20 cellular contexts compared by ENCODE assay signal in the genomic region with DNA sequence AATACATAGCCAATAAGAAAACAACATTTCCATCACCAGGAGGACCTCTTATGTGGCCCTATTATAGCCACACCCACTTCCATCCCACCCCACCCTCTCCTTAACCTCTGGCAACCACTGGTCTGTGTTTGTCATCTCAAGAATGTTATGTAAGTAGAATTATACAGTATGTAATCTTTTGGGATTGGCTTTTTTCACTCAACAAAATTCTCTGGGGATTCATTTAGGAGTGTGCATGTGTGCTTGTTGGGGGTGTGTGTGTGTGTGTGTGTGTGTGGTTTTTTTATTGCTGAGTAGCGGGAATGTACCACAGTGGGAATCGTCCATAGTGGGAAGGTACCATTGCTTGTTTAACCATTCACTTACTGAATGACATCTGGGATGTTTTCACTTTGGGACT. TPM values are rescaled to one million over a fixed set of nuclear protein-coding genes. Genes with fewer than 3 reads are reported as not detected.
DNase-seq lines count a peak whose midpoint lies in the region; ATAC-seq and TF ChIP-seq lines count a peak whose summit lies in the region.
"Had no signal": no experiment of that assay in that cellular context is flagged by ENCODE, and none has a peak within 500 bp of the region (broad histone marks: within the 10 kb centered on the region; RNA-seq: fewer than 3 reads in every experiment).

No MANE protein-coding gene starts in this region.

- TF ChIP-seq POLR2A in adrenal gland (IDR thresholded peaks at IDR 0.05) (no peak), sigmoid colon (IDR thresholded peaks at IDR 0.05) (no peak), transverse colon (IDR thresholded peaks at IDR 0.05) (no peak)

- WGBS in heart right ventricle, 2 donors: 26 to 43% methylated on average over 2 of the region's 2 CpGs
- 23 to 34% methylated on average over 2 of the region's 2 CpGs for WGBS in GM23248 (ENCODE audit: low coverage in 1 of 2, low lambda C conversion rate in 2 of 2, missing lambda C conversion rate in 2 of 2), 2 experiments
- WGBS in adrenal gland, 4 donors: 21 to 33% (median 31%) methylated on average over 2 of the region's 2 CpGs
- 23 to 49% methylated on average over 2 of the region's 2 CpGs for WGBS in sigmoid colon, 2 donors
- WGBS in transverse colon (ENCODE audit: low coverage in 1 of 2), 2 donors: 20 to 36% methylated on average over 1 to 2 of the region's 2 CpGs

- no peaks in the 10 kb centered on the region for H3K9me2 ChIP-seq in GM23248 (ENCODE audit: insufficient read depth)

- H3K36me3 ChIP-seq in cardiac muscle cell: no peaks in the 10 kb centered on the region
- no peaks in the 10 kb centered on the region for H3K36me3 ChIP-seq in heart right ventricle
- no peaks in the 10 kb centered on the region for H3K36me3 ChIP-seq in GM23248 (ENCODE audit: low read depth)
- H3K36me3 ChIP-seq in adrenal gland (replicated peaks in 1 of 2): no peaks in the 10 kb centered on the region
- H3K36me3 ChIP-seq in sigmoid colon: no peaks in the 10 kb centered on the region
- H3K36me3 ChIP-seq in transverse colon: no peaks in the 10 kb centered on the region
- H3K36me3 ChIP-seq: SJCRH30 had no signal

- no peak overlapping the region for H3K4me2 ChIP-seq in GM23248 (ENCODE audit: unreplicated experiment)

- no peak overlapping the region for H3K27ac Mint-ChIP-seq in CD14-positive monocyte

- H3K27ac ChIP-seq in cardiac muscle cell: peak overlapping the region; percentile 87
- H3K27ac ChIP-seq in heart right ventricle: peak overlapping the region in 4 of 10 donors; percentile 36 to 83 (median 76)
- H3K27ac ChIP-seq in GM23248: no peak overlapping the region
- H3K27ac ChIP-seq in adrenal gland: peak overlapping the region in 3 of 5 donors; percentile 44 to 84 (median 71)
- no peak overlapping the region for H3K27ac ChIP-seq in sigmoid colon
- no peak overlapping the region for H3K27ac ChIP-seq in transverse colon
- H3K27ac ChIP-seq: BLaER1 treated with 17β-estradiol and CSF1 and Interleukin-3, amounts not matched to agents 10 nM and 100 nM; SJCRH30 had no signal

- in situ Hi-C loops in GM23248 (cut with MboI): no loop called here
- in situ Hi-C loops in transverse colon (cut with MboI; ENCODE audit: low pct_ligation_motif_present in 1 of 4, low pct_unique_long_range_greater_than_20kb in 1 of 4, low sequenced_read_pairs in 3 of 4): loop anchor here in 2 of 4 donors (25.0 kb wide), 1 partner anchor 441 kb away; no protein-coding TSS in a partner anchor

- H3K4me1 ChIP-seq in cardiac muscle cell (ENCODE audit: low read depth) (peaks cover 63% of the 10 kb centered on the region), heart right ventricle (peaks cover 0 to 80% (median 28%) of the 10 kb centered on the region in 9 donors), GM23248 (ENCODE audit: insufficient read depth) (peaks cover 12% of the 10 kb centered on the region; the same call in 1 of the 2 replicates), adrenal gland (replicated peaks in 1 of 2) (peaks cover 47 to 92% of the 10 kb centered on the region in 2 donors), sigmoid colon (peaks cover 0 to 10% (median 1%) of the 10 kb centered on the region in 4 donors), transverse colon (peaks cover 0 to 19% (median 0%) of the 10 kb centered on the region in 4 donors)

- H3K4me3 Mint-ChIP-seq in CD14-positive monocyte: no peak overlapping the region
- H3K4me3 Mint-ChIP-seq: CD8-positive, alpha-beta memory T cell had no signal

- no peak for ATAC-seq in heart right ventricle
- ATAC-seq in GM21381 (IDR thresholded peaks at IDR 0.05; ENCODE audit: unreplicated experiment): no peak

- no peak for TF ChIP-seq EP300 in sigmoid colon (IDR thresholded peaks at IDR 0.05)
- TF ChIP-seq EP300 in transverse colon (IDR thresholded peaks at IDR 0.05; ENCODE audit: low read depth): no peak

- peaks cover 0 to 5% of the 10 kb centered on the region in 2 donors for H3K36me3 Mint-ChIP-seq in CD14-positive monocyte
- H3K36me3 Mint-ChIP-seq: CD8-positive, alpha-beta memory T cell had no signal

- no peaks in the 10 kb centered on the region for H3K9me3 ChIP-seq in cardiac muscle cell (ENCODE audit: low read depth)
- no peaks in the 10 kb centered on the region for H3K9me3 ChIP-seq in heart right ventricle
- no peaks in the 10 kb centered on the region for H3K9me3 ChIP-seq in GM23248 (ENCODE audit: low read depth)
- H3K9me3 ChIP-seq in adrenal gland (replicated peaks in 1 of 3): no peaks in the 10 kb centered on the region
- no peaks in the 10 kb centered on the region for H3K9me3 ChIP-seq in sigmoid colon
- H3K9me3 ChIP-seq in transverse colon: no peaks in the 10 kb centered on the region
- H3K9me3 ChIP-seq: BLaER1 treated with 17β-estradiol and CSF1 and Interleukin-3, amounts not matched to agents 10 nM and 100 nM; SJCRH30 had no signal

- H3K9ac ChIP-seq in GM23248: no peak overlapping the region
- H3K9ac ChIP-seq: BLaER1 treated with 17β-estradiol and CSF1 and Interleukin-3, amounts not matched to agents 10 nM and 100 nM had no signal

- H3K27me3 Mint-ChIP-seq in CD14-positive monocyte (ENCODE audit: low read depth in 3 of 3): peaks cover 10 to 22% (median 19%) of the 10 kb centered on the region in 3 donors

- intact Hi-C loops in heart right ventricle (cut with DNase I) (no loop called here), adrenal gland (cut with DNase I) (no loop called here), sigmoid colon (cut with DNase I) (no loop called here), CD14-positive monocyte (cut with micrococcal nuclease) (no loop called here), transverse colon (cut with DNase I; ENCODE audit: low total_unique reads) (no loop called here)

- DNase-seq in cardiac muscle cell (ENCODE audit: low read depth in 1 of 2, low spot score in 1 of 2) (no peak), heart right ventricle (no peak), GM23248 (peak; percentile 22), adrenal gland (peak in 2 of 7 donors; percentile 46 to 75), sigmoid colon (peak; percentile 14), CD14-positive monocyte (ENCODE audit: low spot score) (no peak), transverse colon (no peak)
- DNase-seq: CD8-positive, alpha-beta memory T cell; DMS79; NCI-H1417 treated with DMSO at 0.1 percent for 48 hours; NCI-H1930; NCI-H446 treated with DMSO at 0.1 percent for 48 hours; NCI-H774; RPMI8226; SJCRH30 had no signal

- no peaks in the 10 kb centered on the region for H4K20me1 ChIP-seq in GM23248 (ENCODE audit: insufficient read depth)

- 0 out of 2 replicates have a peak, but pooled peaks cover 12% of the 10 kb centered on the region for H3F3A ChIP-seq in GM23248 (ENCODE audit: insufficient read depth)

- no peak overlapping the region for H2AFZ ChIP-seq in GM23248

- H3K4me1 Mint-ChIP-seq in CD14-positive monocyte: peaks cover 12% of the 10 kb centered on the region

- H3K4me3 ChIP-seq in cardiac muscle cell: no peak overlapping the region
- H3K4me3 ChIP-seq in heart right ventricle: no peak overlapping the region
- no peak overlapping the region for H3K4me3 ChIP-seq in GM23248
- H3K4me3 ChIP-seq in adrenal gland: peak overlapping the region in 1 of 4 donors; percentile 23
- H3K4me3 ChIP-seq in sigmoid colon: no peak overlapping the region
- H3K4me3 ChIP-seq in transverse colon: no peak overlapping the region
- H3K4me3 ChIP-seq: BLaER1 treated with 17β-estradiol and CSF1 and Interleukin-3, amounts not matched to agents 10 nM and 100 nM; SJCRH30 had no signal

- H3K27me3 ChIP-seq in cardiac muscle cell (no peaks in the 10 kb centered on the region), heart right ventricle (peaks cover 0 to 7% (median 4%) of the 10 kb centered on the region in 7 donors), GM23248 (replicated peaks; ENCODE audit: insufficient read depth) (no peaks in the 10 kb centered on the region; the same call in 1 of the 2 replicates), adrenal gland (no peaks in the 10 kb centered on the region), sigmoid colon (peaks cover 0 to 4% (median 0%) of the 10 kb centered on the region in 3 donors), transverse colon (peaks cover 9% of the 10 kb centered on the region)
- H3K27me3 ChIP-seq: SJCRH30 had no signal

- no peak for TF ChIP-seq CTCF in cardiac muscle cell (IDR thresholded peaks at IDR 0.05; ENCODE audit: low read depth, low read length)
- TF ChIP-seq CTCF in heart right ventricle (IDR thresholded peaks at IDR 0.05): no peak
- no peak for TF ChIP-seq CTCF in adrenal gland (IDR thresholded peaks at IDR 0.05)
- no peak for TF ChIP-seq CTCF in sigmoid colon (IDR thresholded peaks at IDR 0.05)
- TF ChIP-seq CTCF in CD14-positive monocyte (IDR thresholded peaks at IDR 0.05): no peak
- no peak for TF ChIP-seq CTCF in transverse colon (IDR thresholded peaks at IDR 0.05)

- H3K9me3 Mint-ChIP-seq in CD14-positive monocyte: peaks cover 0 to 6% (median 0%) of the 10 kb centered on the region in 7 donors
- H3K9me3 Mint-ChIP-seq: CD8-positive, alpha-beta memory T cell had no signal

- no peaks in the 10 kb centered on the region for H3K79me2 ChIP-seq in GM23248 (ENCODE audit: insufficient read depth)

RNA-seq across cellular contexts. Expression of a gene that starts 5.2 kb away (rescaled TPM):
- total RNA-seq in cardiac muscle cell: 67.5 and 71.8 TPM in 2 replicates
- polyA plus RNA-seq in cardiac muscle cell: 44.8 and 58.3 TPM in 2 replicates
- 10 to 100 TPM in 4 of 10 donors, 1 to 10 TPM in 6; 3.4 to 32.1 (median 8.9) TPM for total RNA-seq in heart right ventricle
- 1 to 10 TPM; 1.2 to 2.6 TPM for polyA plus RNA-seq in heart right ventricle
- under 0.01 TPM in 1 of 2 replicates, not detected in the other for total RNA-seq in GM23248 (2014; rRNA removed; shearing (Covaris generic))
- polyA plus RNA-seq in GM23248 (2016; fragmentation: Nextera tagmentation; extraction: Ambion mirVana): not detected in 2 replicates
- total RNA-seq in adrenal gland: 100 to 1,000 TPM in 5 of 8 donors, 10 to 100 TPM in 3; 57.7 to 299 (median 119) TPM
- 10 to 100 TPM; 37.1 to 53.8 (median 44.5) TPM for polyA plus RNA-seq in adrenal gland
- 1 to 10 TPM; 1.8 to 4.7 (median 2.9) TPM for total RNA-seq in sigmoid colon
- under 1 TPM in 2 of 3 donors, not detected in 1; 0.58 to 0.60 TPM for polyA plus RNA-seq in sigmoid colon
- polyA plus RNA-seq in CD14-positive monocyte: not detected
- 10 to 100 TPM in 2 of 4 donors, under 1 TPM in 2; 0.14 to 17.1 (median 7.4) TPM for total RNA-seq in transverse colon
- total RNA-seq: HT-29, M059J had no signal
- polyA plus RNA-seq: CD8-positive, alpha-beta memory T cell had no signal

RNA-seq across cellular contexts. Expression of a gene that starts 29.3 kb away (rescaled TPM):
- not detected in 2 replicates for total RNA-seq in cardiac muscle cell
- not detected in 2 replicates for polyA plus RNA-seq in cardiac muscle cell
- total RNA-seq in heart right ventricle: under 1 TPM in 3 of 10 donors, not detected in 7; 0.07 to 0.14 (median 0.13) TPM
- polyA plus RNA-seq in heart right ventricle: under 1 TPM; 0.01 to 0.29 TPM
- total RNA-seq in GM23248 (2014; rRNA removed; shearing (Covaris generic)): not detected in 2 replicates
- polyA plus RNA-seq in GM23248 (2016; fragmentation: Nextera tagmentation; extraction: Ambion mirVana): not detected in 2 replicates
- not detected for total RNA-seq in adrenal gland
- polyA plus RNA-seq in adrenal gland: under 1 TPM in 2 of 3 donors, not detected in 1; 0.16 to 0.17 TPM
- under 1 TPM in 1 of 4 donors, not detected in 3; 0.81 TPM for total RNA-seq in sigmoid colon
- not detected for polyA plus RNA-seq in sigmoid colon
- under 1 TPM in 1 of 2 donors, not detected in 1; 0.12 TPM for polyA plus RNA-seq in CD14-positive monocyte
- not detected for total RNA-seq in transverse colon
- total RNA-seq: A172; CD8-positive, alpha-beta memory T cell; HT-29; M059J; SJCRH30 had no signal
- polyA plus RNA-seq: CD8-positive, alpha-beta memory T cell had no signal

RNA-seq across cellular contexts. Expression of a gene that starts 46.3 kb away (rescaled TPM):
- total RNA-seq in cardiac muscle cell (0.46 TPM in 1 of 2 replicates, not detected in the other), heart right ventricle (not detected), adrenal gland (under 1 TPM in 6 of 8 donors, not detected in 2; 0.11 to 0.63 (median 0.27) TPM), sigmoid colon (under 1 TPM in 1 of 4 donors, not detected in 3; 0.55 TPM), transverse colon (under 1 TPM in 3 of 4 donors, not detected in 1; 0.20 to 0.48 (median 0.41) TPM)
- polyA plus RNA-seq in cardiac muscle cell (0.26 and 0.83 TPM in 2 replicates), heart right ventricle (under 1 TPM in 1 of 2 donors, not detected in 1; 0.01 TPM), GM23248 (2016; fragmentation: Nextera tagmentation; extraction: Ambion mirVana) (not detected in 2 replicates), adrenal gland (1 to 10 TPM in 2 of 3 donors, under 1 TPM in 1; 0.29 to 1.7 (median 1.3) TPM), sigmoid colon (under 1 TPM in 1 of 3 donors, not detected in 2; 0.16 TPM), CD14-positive monocyte (not detected)
- total RNA-seq in GM23248 (2014; rRNA removed; shearing (Covaris generic)): not detected in 2 replicates
- total RNA-seq: A172; CD8-positive, alpha-beta memory T cell; M059J; SJCRH30 had no signal
- polyA plus RNA-seq: CD8-positive, alpha-beta memory T cell had no signal

Comparison
In these comparisons a context has a peak if more than half of its experiments do, and no peak if none do; other contexts are left out.
1. DNase-seq: peak in GM23248 (single experiment) and sigmoid colon (single experiment); none in cardiac muscle cell (0 of 2), heart right ventricle (0 of 2), CD14-positive monocyte (single experiment) and transverse colon (single experiment).
2. H3K27ac ChIP-seq: peak in cardiac muscle cell (single experiment) and adrenal gland (3 of 5); none in GM23248 (single experiment), sigmoid colon (0 of 4) and transverse colon (0 of 4).